1 cellular context compared by ENCODE assay signal in genomic region chr6:149328083-149328482, GRCh38.
TF ChIP-seq lines count a peak whose summit lies in the region.

No MANE protein-coding gene starts in this region.

TF ChIP-seq in K562, 482 proteins besides CTCF, POLR2A, EP300 and RAD21:
- no peak for TF ChIP-seq FOXK1 (CRISPR knock-in tag; IDR thresholded peaks at IDR 0.05; ENCODE audit: borderline replicate concordance)
